In the genomic region with DNA sequence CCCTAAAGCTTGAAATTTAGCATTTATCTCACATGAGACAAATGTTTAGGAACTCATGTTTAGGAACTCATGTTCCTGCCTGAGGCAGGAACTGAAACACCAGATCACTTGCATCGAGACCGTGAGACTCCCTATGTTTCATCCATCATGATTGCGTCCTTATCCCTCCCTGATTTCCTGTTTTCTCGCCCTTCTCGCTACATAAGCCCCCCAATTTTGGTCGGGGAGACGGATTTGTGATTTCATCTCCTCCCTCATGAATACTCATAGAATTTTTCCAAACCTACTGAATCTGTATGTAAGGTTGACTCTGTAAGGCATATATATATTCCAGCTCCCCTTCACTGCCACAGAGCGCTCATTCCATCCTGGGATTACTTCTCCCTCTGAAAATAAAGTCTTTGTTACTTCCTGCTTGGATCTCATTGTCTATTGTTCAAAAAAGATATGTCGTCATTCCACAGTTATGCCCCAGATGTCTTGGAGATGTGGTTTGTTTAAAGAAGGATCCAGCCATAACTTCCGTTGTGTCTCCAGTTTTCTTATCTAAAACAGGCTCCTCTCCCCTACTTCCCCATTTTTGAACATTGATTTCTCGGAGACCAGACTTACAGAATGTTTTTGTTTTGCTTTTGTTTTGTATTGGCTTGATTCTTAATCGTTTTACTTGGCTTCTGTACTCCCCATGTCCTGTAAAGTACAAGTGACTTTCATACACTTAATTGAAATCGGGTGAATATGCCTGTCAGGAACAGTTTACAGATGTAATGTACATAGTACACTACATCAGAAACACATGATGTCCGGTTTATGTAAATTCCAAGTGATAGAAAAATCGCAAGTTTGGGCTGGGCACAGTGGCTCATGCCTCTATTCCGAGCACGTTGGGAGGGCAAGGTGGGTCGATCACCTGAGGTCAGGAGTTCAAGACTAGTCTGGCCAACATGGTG, we compare ENCODE assay signal across 8 cellular contexts.
DNase-seq lines count a peak whose midpoint lies in the region; ATAC-seq, FAIRE-seq and TF ChIP-seq lines count a peak whose summit lies in the region.

No MANE protein-coding gene starts in this region.

- no peaks in the 10 kb centered on the region for H3K27me3 Mint-ChIP-seq in progenitor cell of endocrine pancreas

- TF ChIP-seq CTCF in right lobe of liver (IDR thresholded peaks at IDR 0.05) = no peak
- no peak for TF ChIP-seq CTCF in uterus (IDR thresholded peaks at IDR 0.05)
- no peak for TF ChIP-seq CTCF in progenitor cell of endocrine pancreas (IDR thresholded peaks at IDR 0.05; ENCODE audit: unreplicated experiment)

- ATAC-seq in right lobe of liver = peak in 2 of 4 donors; percentile 2 to 18

- H3K36me3 ChIP-seq in right lobe of liver (no peaks in the 10 kb centered on the region), uterus (no peaks in the 10 kb centered on the region)

- H3K4me3 ChIP-seq in right lobe of liver (peak overlapping the region; percentile 59 to 69 (median 62)), uterus (peak overlapping the region; percentile 73 to 75)

- H3K36me3 Mint-ChIP-seq in progenitor cell of endocrine pancreas (ENCODE audit: insufficient read depth) = no peaks in the 10 kb centered on the region

- no peaks in the 10 kb centered on the region for H3K9me3 Mint-ChIP-seq in progenitor cell of endocrine pancreas (ENCODE audit: low read depth)

- H3K4me1 Mint-ChIP-seq in progenitor cell of endocrine pancreas (ENCODE audit: low read depth) = peaks cover 11% of the 10 kb centered on the region

- FAIRE-seq in H54 (lab: Jason Lieb, UNC) (peak; percentile 48), colon (lab: Jason Lieb, UNC) (peak; percentile 5)

- H3K4me3 Mint-ChIP-seq in progenitor cell of endocrine pancreas (ENCODE audit: low read depth) = no peak overlapping the region

- peak overlapping the region; percentile 69 to 96 (median 75) for H3K27ac ChIP-seq in right lobe of liver
- peak overlapping the region; percentile 94 to 96 for H3K27ac ChIP-seq in uterus

- TF ChIP-seq POLR2A in H54 (IDR thresholded peaks at IDR 0.05; ENCODE audit: low read depth, low read length) (0 out of 2 replicates have a peak, but pooled peaks have one; percentile 14), right lobe of liver (IDR thresholded peaks at IDR 0.05) (no peak), uterus (IDR thresholded peaks at IDR 0.05) (peak in 1 of 2 donors; percentile 48)

- 4% methylated on average over 18 of the region's 18 CpGs for WGBS in right lobe of liver (ENCODE audit: insufficient coverage, low coverage, low lambda C conversion rate, missing lambda C conversion rate)

- no peak overlapping the region for H3K27ac Mint-ChIP-seq in progenitor cell of endocrine pancreas

- H3K9me3 ChIP-seq in right lobe of liver (no peaks in the 10 kb centered on the region), uterus (no peaks in the 10 kb centered on the region)

- peaks cover 0 to 11% (median 0%) of the 10 kb centered on the region in 4 donors for H3K4me1 ChIP-seq in right lobe of liver
- H3K4me1 ChIP-seq in uterus = no peaks in the 10 kb centered on the region

- H3K27me3 ChIP-seq in right lobe of liver = no peaks in the 10 kb centered on the region
- no peaks in the 10 kb centered on the region for H3K27me3 ChIP-seq in uterus

- intact Hi-C loops in right lobe of liver (cut with DNase I) = no loop called here
- intact Hi-C loops in uterus (cut with DNase I; ENCODE audit: low total_unique reads) = no loop called here

- DNase-seq in AML-193 (lab: John Stamatoyannopoulos, UW) = peak; percentile 41 to 56
- DNase-seq in H54 (ENCODE audit: insufficient read length, low spot score) = no peak
- DNase-seq in NCI-H82 treated with DMSO at 0.1 percent for 48 hours (lab: John Stamatoyannopoulos, UW; ENCODE audit: unreplicated experiment) = peak; percentile 49
- no peak for DNase-seq in right lobe of liver
- no peak for DNase-seq in uterus
- no peak for DNase-seq in GM19238 (ENCODE audit: insufficient read length, low spot score)
- no peak for DNase-seq in progenitor cell of endocrine pancreas (ENCODE audit: low spot score, unreplicated experiment)

Comparison
In these comparisons a context has a peak if more than half of its experiments do, and no peak if none do; other contexts are left out.
1. DNase-seq: peak in AML-193 (2 of 2) and NCI-H82 treated with DMSO at 0.1 percent for 48 hours (single experiment); none in H54 (single experiment), right lobe of liver (0 of 3), uterus (0 of 2), GM19238 (single experiment) and progenitor cell of endocrine pancreas (single experiment).